In the genomic region with DNA sequence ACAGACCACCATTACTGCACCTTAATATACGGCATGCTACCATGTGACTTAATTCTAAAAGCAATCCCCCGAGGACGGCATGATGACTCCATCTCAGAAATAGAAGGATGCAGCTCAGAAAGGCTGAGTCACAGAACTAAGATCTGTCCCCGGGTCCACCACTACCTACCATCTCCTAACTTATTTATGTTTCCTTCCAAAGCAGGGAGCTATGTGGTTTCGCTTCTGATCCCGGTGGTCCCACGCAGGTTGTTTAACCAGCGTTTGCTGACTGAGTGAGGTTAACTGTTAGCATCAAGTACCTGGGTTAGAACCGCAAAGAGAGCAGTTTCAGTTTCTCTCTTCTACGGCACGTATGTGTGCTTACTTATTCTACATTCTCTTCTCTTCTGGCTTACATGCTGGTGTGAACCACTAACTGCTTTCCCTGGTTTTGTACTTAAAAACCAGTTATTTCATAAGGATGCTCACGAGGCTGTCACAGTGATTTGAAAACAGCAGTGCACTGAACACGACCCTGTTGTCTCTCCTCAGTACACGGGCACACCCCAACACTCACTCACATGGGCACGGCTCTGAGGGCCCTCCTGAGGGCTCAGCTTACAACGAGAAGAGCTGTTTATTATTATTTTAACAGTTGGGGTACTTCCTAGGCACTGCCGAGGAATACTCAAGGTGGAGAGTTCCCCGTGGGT, we compare ENCODE assay signal across 7 cellular contexts.
DNase-seq lines count a peak whose midpoint lies in the region; ATAC-seq and TF ChIP-seq lines count a peak whose summit lies in the region.

No MANE protein-coding gene starts in this region.

- H3K36me3 Mint-ChIP-seq in osteocyte (ENCODE audit: unreplicated experiment) = no peaks in the 10 kb centered on the region

- no peak for TF ChIP-seq EP300 in transverse colon (IDR thresholded peaks at IDR 0.05; ENCODE audit: low read depth)

- no peak overlapping the region for H3K4me2 ChIP-seq in PC-3 (ENCODE audit: low read length)

- BruUV-seq in PC-3 (replicated peaks; lab: Mats Ljungman, UMichigan) = no TSS peak

- H3K36me3 ChIP-seq in transverse colon = no peaks in the 10 kb centered on the region
- no peaks in the 10 kb centered on the region for H3K36me3 ChIP-seq in PC-3 (ENCODE audit: low read depth, low read length)

- no peak overlapping the region for H3K9ac ChIP-seq in PC-3 (ENCODE audit: low read length)

- WGBS in transverse colon (ENCODE audit: low coverage in 1 of 2), 2 donors = 54 to 65% methylated on average over 8 to 18 of the region's 18 CpGs

- H4K20me1 ChIP-seq in PC-3 (ENCODE audit: low read length) = no peaks in the 10 kb centered on the region

- H3K27me3 Mint-ChIP-seq in osteocyte (ENCODE audit: unreplicated experiment) = no peaks in the 10 kb centered on the region

- TF ChIP-seq CTCF in transverse colon (IDR thresholded peaks at IDR 0.05) = no peak
- TF ChIP-seq CTCF in PC-3 (conservative IDR thresholded peaks at IDR 0.05; ENCODE audit: low read depth, low read length) = no peak
- TF ChIP-seq CTCF in osteocyte (IDR thresholded peaks at IDR 0.05) = no peak

- peak; percentile 59 for ATAC-seq in GM19351 (IDR thresholded peaks at IDR 0.05; ENCODE audit: unreplicated experiment)
- ATAC-seq in HG03095 (IDR thresholded peaks at IDR 0.05; ENCODE audit: unreplicated experiment) = peak; percentile 54
- ATAC-seq in activated CD4-positive, CD25-positive, alpha-beta regulatory T cell treated with anti-CD3 and anti-CD28 coated beads, Interleukin-2, amount 50 U/mL, for 24 hours = peak; percentile 68 to 71
- no peak for ATAC-seq in PC-3

- H3K79me2 ChIP-seq in PC-3 (ENCODE audit: low read length) = peaks cover 10% of the 10 kb centered on the region

- POLR2A ChIA-PET in PC-3 (lab: Charles Lee; ENCODE audit: unreplicated experiment) = no interaction called here

- intact Hi-C loops in transverse colon (cut with DNase I; ENCODE audit: low total_unique reads) (no loop called here), PC-3 (cut with micrococcal nuclease) (no loop called here)

- no peaks in the 10 kb centered on the region for H3F3A ChIP-seq in PC-3 (ENCODE audit: low read length, unreplicated experiment)

- H3K4me1 ChIP-seq in transverse colon = peaks cover 10 to 52% (median 28%) of the 10 kb centered on the region in 4 donors
- H3K4me1 ChIP-seq in PC-3 (ENCODE audit: insufficient read depth, low read length) = peaks cover 12% of the 10 kb centered on the region

- H3K27ac ChIP-seq in transverse colon = peak overlapping the region; percentile 44 to 73 (median 46)
- H3K27ac ChIP-seq in PC-3 (ENCODE audit: low read length) = no peak overlapping the region

- H3K4me1 Mint-ChIP-seq in osteocyte (ENCODE audit: unreplicated experiment) = no peaks in the 10 kb centered on the region

- no peak overlapping the region for H3K4me3 Mint-ChIP-seq in osteocyte (ENCODE audit: unreplicated experiment)

- no peaks in the 10 kb centered on the region for H3K9me3 Mint-ChIP-seq in osteocyte (ENCODE audit: unreplicated experiment)

- no peak overlapping the region for H3K27ac Mint-ChIP-seq in osteocyte (ENCODE audit: unreplicated experiment)

- TF ChIP-seq POLR2A in transverse colon (IDR thresholded peaks at IDR 0.05) = no peak

- peak overlapping the region in 2 of 4 donors; percentile 4 to 24 for H3K4me3 ChIP-seq in transverse colon
- no peak overlapping the region for H3K4me3 ChIP-seq in PC-3 (ENCODE audit: low read length)

- H3K9me2 ChIP-seq in PC-3 (replicated peaks; ENCODE audit: low read length) = no peaks in the 10 kb centered on the region

- H3K27me3 ChIP-seq in transverse colon (no peaks in the 10 kb centered on the region), PC-3 (ENCODE audit: low read length) (no peaks in the 10 kb centered on the region)

- in situ Hi-C loops in transverse colon (cut with MboI; ENCODE audit: low pct_ligation_motif_present in 1 of 4, low pct_unique_long_range_greater_than_20kb in 1 of 4, low sequenced_read_pairs in 3 of 4) = no loop called here

- CTCF ChIA-PET in PC-3 (lab: Charles Lee) = no interaction called here

- DNase-seq in germinal center (ENCODE audit: low spot score) (peak; percentile 66), transverse colon (no peak), PC-3 (no peak), osteocyte (ENCODE audit: extremely low spot score, unreplicated experiment) (no peak)

- H2AFZ ChIP-seq in PC-3 (ENCODE audit: low read length) = no peak overlapping the region

- no peaks in the 10 kb centered on the region for H3K9me3 ChIP-seq in transverse colon
- H3K9me3 ChIP-seq in PC-3 (ENCODE audit: low read length) = no peaks in the 10 kb centered on the region
